3 cellular contexts compared by ENCODE assay signal in genomic region chr15:89250142-89250541, GRCh38.
TF ChIP-seq lines count a peak whose summit lies in the region.

No MANE protein-coding gene starts in this region.

TF ChIP-seq in HEK293, 187 proteins besides CTCF, POLR2A, EP300 and RAD21:
- TF ChIP-seq ZNF580 (tag by site-specific recombination; IDR thresholded peaks at IDR 0.05) (0 out of 2 replicates have a peak, but pooled peaks have one; percentile 40), ZNF202 (tag by site-specific recombination; IDR thresholded peaks at IDR 0.05; ENCODE audit: borderline replicate concordance) (0 out of 2 replicates have a peak, but pooled peaks have one; percentile 22), ZNF146 (tag by site-specific recombination; IDR thresholded peaks at IDR 0.05) (peak; percentile 99)
TF ChIP-seq in HEK293: peak in this region for 3; not testable (repeated sequence) for 184.

TF ChIP-seq in SK-N-SH treated with all-trans-retinoic acid at 6 μM for 48 hours, 23 proteins besides CTCF, POLR2A, EP300 and RAD21:
- peak; percentile 69 for TF ChIP-seq ZNF8 (CRISPR knock-in tag; IDR thresholded peaks at IDR 0.05)

TF ChIP-seq in K562, 482 proteins besides CTCF, POLR2A, EP300 and RAD21:
- TF ChIP-seq ZNF146 (CRISPR knock-in tag; IDR thresholded peaks at IDR 0.05; ENCODE audit: unreplicated experiment), result peak; percentile 41
- 0 out of 2 replicates have a peak, but pooled peaks have one; percentile 6 for TF ChIP-seq NFIC (IDR thresholded peaks at IDR 0.05)
